24 cellular contexts compared by ENCODE assay signal in the genomic region with DNA sequence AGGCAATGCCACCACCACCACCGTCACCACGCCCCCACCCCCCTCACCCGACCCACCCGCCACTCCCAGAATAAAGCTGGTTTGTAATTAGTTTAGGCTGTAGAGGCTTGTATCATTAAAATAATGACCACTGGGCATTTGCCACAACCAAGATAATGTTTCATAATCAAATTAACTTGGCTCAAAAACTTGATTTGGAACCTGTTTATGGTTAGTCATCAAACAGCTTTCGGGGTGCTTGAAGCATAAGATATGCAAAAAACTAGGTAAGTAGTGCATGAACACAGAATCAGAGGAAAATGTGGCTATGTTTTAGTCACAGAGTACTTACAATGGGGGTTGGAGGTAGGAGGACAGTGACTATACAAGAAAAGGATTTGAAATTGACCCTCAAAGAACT.
"Had no signal": no experiment of that assay in that cellular context is flagged by ENCODE, and none has a peak within 500 bp of the region (broad histone marks: within the 10 kb centered on the region; RNA-seq: fewer than 3 reads in every experiment).

No MANE protein-coding gene starts in this region.

- H3K4me2 ChIP-seq: KMS-11 had no signal

- H3K27ac Mint-ChIP-seq: IgD-negative memory B cell had no signal

- H3K4me3 Mint-ChIP-seq: IgD-negative memory B cell had no signal

- H3K4me1 Mint-ChIP-seq: IgD-negative memory B cell had no signal

- H3K4me3 ChIP-seq: K562, SJSA1, SK-N-MC had no signal

- H3K9me3 ChIP-seq: SJSA1 had no signal

- DNase-seq: Kasumi-1, MV-4-11, NCI-H1092, NCI-H1105 treated with DMSO at 0.1 percent for 48 hours, NCI-H1417 treated with DMSO at 0.1 percent for 48 hours, NCI-H146, NCI-H1694 treated with DMSO at 0.1 percent for 48 hours, NCI-H1930, NCI-H2081, NCI-H2107, NCI-H2227 treated with DMSO at 0.1 percent for 48 hours, NCI-H524, NCI-H69, Right ventricle myocardium superior, RPMI8226, SIG-M5 had no signal

- H3K27ac ChIP-seq: HL-60, KMS-11, SJSA1, SK-N-MC had no signal

- H3K9ac ChIP-seq: KMS-11 had no signal

- H3K9me3 Mint-ChIP-seq: IgD-negative memory B cell had no signal

- ATAC-seq: K562 had no signal

- FAIRE-seq: HTR-8/SVneo, K562, RCC 7860 had no signal

- H3K36me3 ChIP-seq: SJSA1 had no signal

- H3K4me1 ChIP-seq: SJSA1 had no signal

- H3K27me3 Mint-ChIP-seq: IgD-negative memory B cell had no signal

- H3K27me3 ChIP-seq: SJSA1 had no signal
